ENCODE assay signal across 10 cellular contexts in the genomic region with DNA sequence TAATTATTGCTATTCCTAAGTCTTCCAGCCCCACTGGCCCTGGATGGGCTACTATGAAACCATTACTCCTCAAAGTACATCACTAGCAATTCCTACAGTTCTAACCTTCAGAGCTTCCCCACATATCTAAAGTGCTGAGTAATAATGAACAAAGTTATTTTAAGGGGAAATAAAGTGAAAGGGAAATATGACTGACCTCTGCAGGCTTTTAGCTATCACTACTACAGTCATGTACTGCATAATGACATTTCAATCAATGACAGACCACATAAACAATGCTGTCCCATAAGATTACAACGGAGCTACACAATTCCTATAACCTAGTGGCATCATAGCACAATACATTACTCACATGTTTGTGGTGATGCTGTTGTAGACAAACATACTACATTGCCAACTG. TPM values are rescaled to one million over a fixed set of nuclear protein-coding genes. Genes with fewer than 3 reads are reported as not detected.
DNase-seq lines count a peak whose midpoint lies in the region; ATAC-seq, FAIRE-seq and TF ChIP-seq lines count a peak whose summit lies in the region.
"Had no signal": no experiment of that assay in that cellular context is flagged by ENCODE, and none has a peak within 500 bp of the region (broad histone marks: within the 10 kb centered on the region; RNA-seq: fewer than 3 reads in every experiment).

No MANE protein-coding gene starts in this region.

- TF ChIP-seq POLR2A in HepG2 (IDR thresholded peaks at IDR 0.05; ENCODE audit: insufficient read depth in 1 of 2, low read depth in 2 of 2, low read length in 2 of 2), result no peak
- TF ChIP-seq POLR2A in gastroesophageal sphincter (IDR thresholded peaks at IDR 0.05), result no peak

- TF ChIP-seq RAD21 in HepG2 (CRISPR knock-in tag; IDR thresholded peaks at IDR 0.05), result no peak

- H3K36me3 ChIP-seq in PC-3 (ENCODE audit: low read depth, low read length), result peaks cover 7% of the 10 kb centered on the region
- H3K36me3 ChIP-seq in HepG2 (replicated peaks in 1 of 2; ENCODE audit: control insufficient read depth in 1 of 2, insufficient read depth in 2 of 2, low read length in 2 of 2), result peaks cover 2 to 31% of the 10 kb centered on the region in 2 experiments; a peak in 3 of 5 replicates
- H3K36me3 ChIP-seq in hepatocyte (replicated peaks; ENCODE audit: insufficient read depth, low read depth), result no peaks in the 10 kb centered on the region
- no peaks in the 10 kb centered on the region for H3K36me3 ChIP-seq in colonic mucosa
- peaks cover 0 to 73% of the 10 kb centered on the region in 2 donors for H3K36me3 ChIP-seq in gastroesophageal sphincter

- TF ChIP-seq EP300 in HepG2 (IDR thresholded peaks at IDR 0.05; ENCODE audit: low read depth in 2 of 2, low read length in 2 of 2), result no peak
- no peak for TF ChIP-seq EP300 in HepG2 (CRISPR knock-in tag; IDR thresholded peaks at IDR 0.05; ENCODE audit: borderline replicate concordance)
- TF ChIP-seq EP300 in gastroesophageal sphincter (IDR thresholded peaks at IDR 0.05), result no peak

- H3K4me1 ChIP-seq in PC-3 (ENCODE audit: insufficient read depth, low read length) (no peaks in the 10 kb centered on the region; the same call in 1 of the 2 replicates), HepG2 (ENCODE audit: insufficient read depth, low read length) (peaks cover 17% of the 10 kb centered on the region), hepatocyte (ENCODE audit: insufficient read depth) (peaks cover 5% of the 10 kb centered on the region), colonic mucosa (no peaks in the 10 kb centered on the region), gastroesophageal sphincter (peaks cover 0 to 8% (median 0%) of the 10 kb centered on the region in 3 donors)

- no peak overlapping the region for H3K9ac ChIP-seq in PC-3 (ENCODE audit: low read length)
- H3K9ac ChIP-seq in HepG2 (ENCODE audit: insufficient read depth, low read depth, low read length), result no peak overlapping the region
- no peak overlapping the region for H3K9ac ChIP-seq in colonic mucosa (ENCODE audit: low read depth in 2 of 2, low read length in 2 of 2)

- CTCF ChIA-PET in PC-3 (lab: Charles Lee) (no interaction called here), HepG2 (lab: Yijun Ruan, JAX; ENCODE audit: low intra/inter-chr PET ratio, low total read pairs) (interaction anchor here (2.7 kb wide), 1 partner anchor 157 kb away, joined by 10 read pairs; no protein-coding TSS in a partner anchor)

- no peak for FAIRE-seq in HepG2 (lab: Jason Lieb, UNC)

- H3K27me3 ChIP-seq in PC-3 (ENCODE audit: low read length), result no peaks in the 10 kb centered on the region
- H3K27me3 ChIP-seq in HepG2 (ENCODE audit: control insufficient read depth in 1 of 2, insufficient read depth in 2 of 2, low read length in 2 of 2), result no peaks in the 10 kb centered on the region
- no peaks in the 10 kb centered on the region for H3K27me3 ChIP-seq in hepatocyte
- no peaks in the 10 kb centered on the region for H3K27me3 ChIP-seq in colonic mucosa
- H3K27me3 ChIP-seq in gastroesophageal sphincter, result no peaks in the 10 kb centered on the region
- H3K27me3 ChIP-seq: spleen had no signal

- peak; percentile 70 for ATAC-seq in GM18519 (IDR thresholded peaks at IDR 0.05; ENCODE audit: low FRiP score, unreplicated experiment)
- peak; percentile 40 for ATAC-seq in HG02678 (IDR thresholded peaks at IDR 0.05; ENCODE audit: unreplicated experiment)
- peak; percentile 24; the same call in 1 of the 2 replicates for ATAC-seq in PC-3
- ATAC-seq in HepG2, result peak; percentile 54; the same call in 2 of the 3 replicates
- no peak for ATAC-seq in gastroesophageal sphincter

- H3K4me2 ChIP-seq in PC-3 (ENCODE audit: low read length) (no peak overlapping the region), HepG2 (ENCODE audit: low read depth, low read length) (no peak overlapping the region), hepatocyte (no peak overlapping the region)

- H3F3A ChIP-seq in PC-3 (ENCODE audit: low read length, unreplicated experiment), result no peaks in the 10 kb centered on the region

- no peak overlapping the region for H2AFZ ChIP-seq in PC-3 (ENCODE audit: low read length)
- H2AFZ ChIP-seq in HepG2 (ENCODE audit: low read length), result no peak overlapping the region
- no peak overlapping the region for H2AFZ ChIP-seq in hepatocyte

- no peaks in the 10 kb centered on the region for H3K79me2 ChIP-seq in PC-3 (ENCODE audit: low read length)
- no peaks in the 10 kb centered on the region for H3K79me2 ChIP-seq in HepG2 (ENCODE audit: insufficient read depth, low read length)
- peaks cover 3% of the 10 kb centered on the region for H3K79me2 ChIP-seq in hepatocyte

- DNase-seq in PC-3 (peak; percentile 26), HepG2 (ENCODE audit: low spot score) (peak; percentile 23), NCI-H1048 (lab: John Stamatoyannopoulos, UW) (no peak), hepatocyte (ENCODE audit: low spot score) (no peak), colonic mucosa (no peak)
- DNase-seq: NCI-H2081, spleen had no signal

- H3K9me2 ChIP-seq in PC-3 (replicated peaks; ENCODE audit: low read length), result no peaks in the 10 kb centered on the region
- no peaks in the 10 kb centered on the region for H3K9me2 ChIP-seq in hepatocyte (replicated peaks; ENCODE audit: insufficient read depth)

- H4K20me1 ChIP-seq in PC-3 (ENCODE audit: low read length) (no peaks in the 10 kb centered on the region), HepG2 (ENCODE audit: insufficient read depth, low read length) (no peaks in the 10 kb centered on the region), hepatocyte (ENCODE audit: insufficient read depth, poor library complexity, severe bottlenecking) (no peaks in the 10 kb centered on the region)

- H3K9me3 ChIP-seq in PC-3 (ENCODE audit: low read length), result no peaks in the 10 kb centered on the region
- no peaks in the 10 kb centered on the region for H3K9me3 ChIP-seq in HepG2 (ENCODE audit: low read length)
- no peaks in the 10 kb centered on the region for H3K9me3 ChIP-seq in hepatocyte (ENCODE audit: low read depth)
- no peaks in the 10 kb centered on the region for H3K9me3 ChIP-seq in colonic mucosa
- no peaks in the 10 kb centered on the region for H3K9me3 ChIP-seq in gastroesophageal sphincter
- H3K9me3 ChIP-seq: spleen had no signal

- 88% methylated on average over 1 of the region's 1 CpG for WGBS in HepG2 (ENCODE audit: low lambda C conversion rate)
- 76% methylated on average over 1 of the region's 1 CpG for WGBS in hepatocyte (ENCODE audit: low lambda C conversion rate, missing lambda C conversion rate)
- 63 to 65% methylated on average over 1 of the region's 1 CpG for WGBS in gastroesophageal sphincter (ENCODE audit: low coverage in 1 of 2), 2 donors

- TF ChIP-seq CTCF in PC-3 (conservative IDR thresholded peaks at IDR 0.05; ENCODE audit: low read depth, low read length), result 0 out of 2 replicates have a peak, but pooled peaks have one; percentile 13
- TF ChIP-seq CTCF in HepG2 (CRISPR knock-in tag; IDR thresholded peaks at IDR 0.05), result no peak
- no peak for TF ChIP-seq CTCF in hepatocyte (IDR thresholded peaks at IDR 0.05; ENCODE audit: poor library complexity)
- TF ChIP-seq CTCF in colonic mucosa (IDR thresholded peaks at IDR 0.05), result no peak
- no peak for TF ChIP-seq CTCF in gastroesophageal sphincter (IDR thresholded peaks at IDR 0.05)

- intact Hi-C loops in PC-3 (cut with micrococcal nuclease) (no loop called here), HepG2 (cut with micrococcal nuclease; ENCODE audit: unreplicated experiment) (loop anchor here (10.0 kb wide), 1 partner anchor 976 kb away; a partner anchor contains a TSS), colonic mucosa (cut with DNase I) (loop anchor here (10.0 kb wide), 1 partner anchor 166 kb away; no protein-coding TSS in a partner anchor)

- POLR2A ChIA-PET in PC-3 (lab: Charles Lee; ENCODE audit: unreplicated experiment), result interaction anchor here (0.6 kb wide), 1 partner anchor 1155 kb away, joined by 3 read pairs; no protein-coding TSS in a partner anchor
- POLR2A ChIA-PET in HepG2 (lab: Yijun Ruan, JAX), result no interaction called here

- in situ Hi-C loops in HepG2 (cut with HindIII; ENCODE audit: extremely low pct_ligation_motif_present, low pct_unique_long_range_greater_than_20kb), result no loop called here

- H3K27ac ChIP-seq in PC-3 (ENCODE audit: low read length) (no peak overlapping the region), HepG2 (ENCODE audit: extremely low read length, insufficient read depth, low read length) (no peak overlapping the region), hepatocyte (no peak overlapping the region), colonic mucosa (no peak overlapping the region), gastroesophageal sphincter (no peak overlapping the region)
- H3K27ac ChIP-seq: spleen had no signal

- no peak overlapping the region for H3K4me3 ChIP-seq in PC-3 (ENCODE audit: low read length)
- H3K4me3 ChIP-seq in HepG2 (replicated peaks in 1 of 3; ENCODE audit: insufficient read depth in 1 of 3, low read depth in 2 of 3, low read length in 3 of 3), result no peak overlapping the region
- H3K4me3 ChIP-seq in hepatocyte, result no peak overlapping the region
- H3K4me3 ChIP-seq in colonic mucosa, result no peak overlapping the region
- H3K4me3 ChIP-seq in gastroesophageal sphincter, result no peak overlapping the region
- H3K4me3 ChIP-seq: spleen had no signal

- BruUV-seq in PC-3 (replicated peaks; lab: Mats Ljungman, UMichigan) (no TSS peak), HepG2 (replicated peaks; lab: Mats Ljungman, UMichigan) (no TSS peak)

RNA-seq across cellular contexts. Expression of a gene that starts 22.1 kb away (rescaled TPM):
- total RNA-seq in PC-3 (2014; rRNA removed) (4.3 and 5.3 TPM in 2 replicates), HepG2 (2016; rRNA removed; fragmentation: Illumina TruSeq; extraction: Trizol) (6.3 and 10.7 TPM in 2 replicates), hepatocyte (16.2 and 16.6 TPM in 2 replicates), colonic mucosa (10 to 100 TPM in 1 of 2 donors, 1 to 10 TPM in 1; 8.3 to 15.0 TPM), gastroesophageal sphincter (10 to 100 TPM; 11.2 to 17.9 (median 12.9) TPM)
- total RNA-seq in HepG2 (2016; cell fraction: cytosol; rRNA removed; fragmentation: Illumina TruSeq; extraction: Trizol; ENCODE audit: low read depth), result 1.0 and 1.1 TPM in 2 replicates
- total RNA-seq in HepG2 (2016; cell fraction: insoluble cytoplasmic fraction; rRNA removed; fragmentation: Illumina TruSeq; extraction: Trizol), result 6.1 and 10.2 TPM in 2 replicates
- total RNA-seq in HepG2 (2016; cell fraction: membrane; rRNA removed; fragmentation: Illumina TruSeq; extraction: Trizol), result 1.9 and 2.2 TPM in 2 replicates
- total RNA-seq in HepG2 (2016; cell fraction: nucleus; rRNA removed; fragmentation: Illumina TruSeq; extraction: Trizol), result 10.0 and 10.9 TPM in 2 replicates
- polyA plus RNA-seq in HepG2 (2011; rRNA removed) (1.2 and 1.6 TPM in 2 replicates), hepatocyte (1.5 and 2.0 TPM in 2 replicates)
- polyA plus RNA-seq in HepG2 (2011; cell fraction: cytosol; rRNA removed), result 0.47 and 0.87 TPM in 2 replicates
- 1.3 and 1.5 TPM in 2 replicates for polyA plus RNA-seq in HepG2 (2011; cell fraction: nucleus; rRNA removed)
- polyA plus RNA-seq in HepG2 (2012), result 1.8 and 1.9 TPM in 2 replicates
- polyA plus RNA-seq in HepG2 (2016; cell fraction: cytosol; fragmentation: Illumina TruSeq; extraction: Trizol; ENCODE audit: low read depth), result 0.07 TPM in 2 replicates
- 3.4 and 4.0 TPM in 2 replicates for polyA plus RNA-seq in HepG2 (2016; cell fraction: insoluble cytoplasmic fraction; fragmentation: Illumina TruSeq; extraction: Trizol; ENCODE audit: low read depth)
- 0.38 and 0.42 TPM in 2 replicates for polyA plus RNA-seq in HepG2 (2016; cell fraction: membrane; fragmentation: Illumina TruSeq; extraction: Trizol; ENCODE audit: low read depth)
- polyA plus RNA-seq in HepG2 (2016; cell fraction: nucleus; fragmentation: Illumina TruSeq; extraction: Trizol; ENCODE audit: insufficient read depth, low read depth), result 4.7 and 5.7 TPM in 2 replicates
- polyA minus RNA-seq in HepG2 (2011; rRNA and poly(A)+ RNA removed; ENCODE audit: low replicate concordance), result 2.7 and 11.0 TPM in 2 replicates
- 2.6 and 4.8 TPM in 2 replicates for polyA minus RNA-seq in HepG2 (2011; cell fraction: cytosol; rRNA and poly(A)+ RNA removed)
- 17.0 and 17.5 TPM in 2 replicates for polyA minus RNA-seq in HepG2 (2011; cell fraction: nucleus; rRNA and poly(A)+ RNA removed)

RNA-seq across cellular contexts. Expression of a gene that starts 32.5 kb away (rescaled TPM):
- total RNA-seq in PC-3 (2014; rRNA removed) (28.6 and 35.0 TPM in 2 replicates), HepG2 (2016; rRNA removed; fragmentation: Illumina TruSeq; extraction: Trizol) (29.1 and 35.8 TPM in 2 replicates), hepatocyte (7.6 and 8.2 TPM in 2 replicates), colonic mucosa (10 to 100 TPM in 1 of 2 donors, 1 to 10 TPM in 1; 9.1 to 20.1 TPM), gastroesophageal sphincter (under 1 TPM; 0.27 to 0.96 (median 0.29) TPM)
- total RNA-seq in HepG2 (2016; cell fraction: cytosol; rRNA removed; fragmentation: Illumina TruSeq; extraction: Trizol; ENCODE audit: low read depth), result 1.6 and 2.1 TPM in 2 replicates
- 27.3 and 33.8 TPM in 2 replicates for total RNA-seq in HepG2 (2016; cell fraction: insoluble cytoplasmic fraction; rRNA removed; fragmentation: Illumina TruSeq; extraction: Trizol)
- total RNA-seq in HepG2 (2016; cell fraction: membrane; rRNA removed; fragmentation: Illumina TruSeq; extraction: Trizol), result 4.8 and 6.2 TPM in 2 replicates
- total RNA-seq in HepG2 (2016; cell fraction: nucleus; rRNA removed; fragmentation: Illumina TruSeq; extraction: Trizol), result 106 and 107 TPM in 2 replicates
- polyA plus RNA-seq in HepG2 (2011; rRNA removed) (4.2 and 7.7 TPM in 2 replicates), hepatocyte (2.8 and 3.2 TPM in 2 replicates)
- 1.6 and 1.9 TPM in 2 replicates for polyA plus RNA-seq in HepG2 (2011; cell fraction: cytosol; rRNA removed)
- polyA plus RNA-seq in HepG2 (2011; cell fraction: nucleus; rRNA removed), result 7.6 and 8.3 TPM in 2 replicates
- polyA plus RNA-seq in HepG2 (2012), result 5.7 and 11.2 TPM in 2 replicates
- 0.29 and 0.42 TPM in 2 replicates for polyA plus RNA-seq in HepG2 (2016; cell fraction: cytosol; fragmentation: Illumina TruSeq; extraction: Trizol; ENCODE audit: low read depth)
- polyA plus RNA-seq in HepG2 (2016; cell fraction: insoluble cytoplasmic fraction; fragmentation: Illumina TruSeq; extraction: Trizol; ENCODE audit: low read depth), result 14.1 and 15.2 TPM in 2 replicates
- 1.1 and 1.3 TPM in 2 replicates for polyA plus RNA-seq in HepG2 (2016; cell fraction: membrane; fragmentation: Illumina TruSeq; extraction: Trizol; ENCODE audit: low read depth)
- 68.0 and 76.0 TPM in 2 replicates for polyA plus RNA-seq in HepG2 (2016; cell fraction: nucleus; fragmentation: Illumina TruSeq; extraction: Trizol; ENCODE audit: insufficient read depth, low read depth)
- 5.4 and 39.3 TPM in 2 replicates for polyA minus RNA-seq in HepG2 (2011; rRNA and poly(A)+ RNA removed; ENCODE audit: low replicate concordance)
- polyA minus RNA-seq in HepG2 (2011; cell fraction: cytosol; rRNA and poly(A)+ RNA removed), result 9.2 and 12.6 TPM in 2 replicates
- polyA minus RNA-seq in HepG2 (2011; cell fraction: nucleus; rRNA and poly(A)+ RNA removed), result 53.3 and 75.3 TPM in 2 replicates

Comparison
In these comparisons a context has a peak if more than half of its experiments do, and no peak if none do; other contexts are left out.
1. DNase-seq: peak in PC-3 (single experiment) and HepG2 (single experiment); none in NCI-H1048 (single experiment), hepatocyte (single experiment) and colonic mucosa (single experiment).